13 cellular contexts compared by ENCODE assay signal in genomic region chr11:83612891-83613766, GRCh38.
DNase-seq lines count a peak whose midpoint lies in the region; ATAC-seq, FAIRE-seq and TF ChIP-seq lines count a peak whose summit lies in the region.
"Had no signal": no experiment of that assay in that cellular context is flagged by ENCODE, and none has a peak within 500 bp of the region (broad histone marks: within the 10 kb centered on the region; RNA-seq: fewer than 3 reads in every experiment).

No MANE protein-coding gene starts in this region.

- no peaks in the 10 kb centered on the region for H3K9me3 ChIP-seq in heart left ventricle
- H3K9me3 ChIP-seq: SJCRH30 had no signal

- POLR2A ChIA-PET in activated B cell treated with CpG ODN at 0.5 μM for 24 hours (lab: Charles Lee) = no interaction called here

- H3K36me3 ChIP-seq in heart left ventricle = no peaks in the 10 kb centered on the region
- H3K36me3 ChIP-seq: SJCRH30 had no signal

- H3K9me3 Mint-ChIP-seq in activated B cell treated with CpG ODN at 0.5 μM for 24 hours = no peaks in the 10 kb centered on the region
- no peaks in the 10 kb centered on the region for H3K9me3 Mint-ChIP-seq in activated CD4-positive, alpha-beta T cell treated with anti-CD3 and anti-CD28 coated beads, Interleukin-2, amount 10 ng/mL, durations not matched to agents 24 days and 14 days

- peak; percentile 9 for DNase-seq in GM18507 (ENCODE audit: extremely low spot score, insufficient read length, low read depth)
- no peak for DNase-seq in activated B cell treated with CpG ODN at 0.5 μM for 24 hours
- DNase-seq in SKM-1 treated with dmso at 0.1 percent for 144 hours (lab: John Stamatoyannopoulos, UW; ENCODE audit: unreplicated experiment) = no peak
- no peak for DNase-seq in SKM-1 (lab: John Stamatoyannopoulos, UW; ENCODE audit: unreplicated experiment)
- no peak for DNase-seq in activated CD4-positive, alpha-beta T cell treated with anti-CD3 and anti-CD28 coated beads, Interleukin-2, amount 10 ng/mL, durations not matched to agents 24 days and 14 days
- DNase-seq in heart left ventricle = no peak
- DNase-seq: DMS53; IMR-90; stimulated activated CD4-positive, alpha-beta T cell treated with anti-CD3 and anti-CD28 coated beads, Interleukin-2, amount 100 ng/mL, for 48 hours had no signal

- H3K4me3 Mint-ChIP-seq in activated B cell treated with CpG ODN at 0.5 μM for 24 hours = no peak overlapping the region
- H3K4me3 Mint-ChIP-seq in activated CD4-positive, alpha-beta T cell treated with anti-CD3 and anti-CD28 coated beads, Interleukin-2, amount 10 ng/mL, durations not matched to agents 24 days and 14 days = no peak overlapping the region

- intact Hi-C loops in activated B cell treated with CpG ODN at 0.5 μM for 24 hours (cut with micrococcal nuclease) = no loop called here
- intact Hi-C loops in activated CD4-positive, alpha-beta T cell treated with anti-CD3 and anti-CD28 coated beads, Interleukin-2, amount 10 ng/mL, durations not matched to agents 24 days and 14 days (cut with micrococcal nuclease) = no loop called here
- intact Hi-C loops in heart left ventricle (cut with DNase I) = no loop called here

- ATAC-seq in GM21447 (IDR thresholded peaks at IDR 0.05; ENCODE audit: unreplicated experiment) = peak; percentile 90
- ATAC-seq in HG03175 (IDR thresholded peaks at IDR 0.05; ENCODE audit: unreplicated experiment) = peak; percentile 89
- peak; percentile 40 for ATAC-seq in activated B cell treated with CpG ODN at 0.5 μM for 24 hours (ENCODE audit: low read depth)
- ATAC-seq in heart left ventricle = no peak
- ATAC-seq: esophagus mucosa had no signal

- TF ChIP-seq CTCF in activated B cell treated with CpG ODN at 0.5 μM for 24 hours (IDR thresholded peaks at IDR 0.05) = no peak
- no peak for TF ChIP-seq CTCF in heart left ventricle (IDR thresholded peaks at IDR 0.05)

- CTCF ChIA-PET in activated B cell treated with CpG ODN at 0.5 μM for 24 hours (lab: Charles Lee) = no interaction called here

- H3K27ac ChIP-seq in heart left ventricle = no peak overlapping the region
- H3K27ac ChIP-seq: SJCRH30 had no signal

- no peak overlapping the region for H3K4me3 ChIP-seq in heart left ventricle
- H3K4me3 ChIP-seq: SJCRH30 had no signal

- peaks cover 3% of the 10 kb centered on the region for H3K4me1 Mint-ChIP-seq in activated B cell treated with CpG ODN at 0.5 μM for 24 hours
- no peaks in the 10 kb centered on the region for H3K4me1 Mint-ChIP-seq in activated CD4-positive, alpha-beta T cell treated with anti-CD3 and anti-CD28 coated beads, Interleukin-2, amount 10 ng/mL, durations not matched to agents 24 days and 14 days

- WGBS in heart left ventricle, 4 donors = 43 to 70% (median 60%) methylated on average over 5 of the region's 5 CpGs

- no peak for TF ChIP-seq POLR2A in heart left ventricle (IDR thresholded peaks at IDR 0.05)

- H3K27me3 ChIP-seq in heart left ventricle = no peaks in the 10 kb centered on the region
- H3K27me3 ChIP-seq: SJCRH30 had no signal

- no peaks in the 10 kb centered on the region for H3K27me3 Mint-ChIP-seq in activated B cell treated with CpG ODN at 0.5 μM for 24 hours
- no peaks in the 10 kb centered on the region for H3K27me3 Mint-ChIP-seq in activated CD4-positive, alpha-beta T cell treated with anti-CD3 and anti-CD28 coated beads, Interleukin-2, amount 10 ng/mL, durations not matched to agents 24 days and 14 days

- peak; percentile 74 for FAIRE-seq in GM18507 (lab: Jason Lieb, UNC)

- H3K4me1 ChIP-seq in heart left ventricle = no peaks in the 10 kb centered on the region
- H3K4me1 ChIP-seq: SJCRH30 had no signal

- no peaks in the 10 kb centered on the region for H3K36me3 Mint-ChIP-seq in activated B cell treated with CpG ODN at 0.5 μM for 24 hours (ENCODE audit: low read depth)
- H3K36me3 Mint-ChIP-seq in activated CD4-positive, alpha-beta T cell treated with anti-CD3 and anti-CD28 coated beads, Interleukin-2, amount 10 ng/mL, durations not matched to agents 24 days and 14 days (ENCODE audit: low read depth) = no peaks in the 10 kb centered on the region

- no peak overlapping the region for H3K27ac Mint-ChIP-seq in activated B cell treated with CpG ODN at 0.5 μM for 24 hours
- no peak overlapping the region for H3K27ac Mint-ChIP-seq in activated CD4-positive, alpha-beta T cell treated with anti-CD3 and anti-CD28 coated beads, Interleukin-2, amount 10 ng/mL, durations not matched to agents 24 days and 14 days

Comparison
In these comparisons a context has a peak if more than half of its experiments do, and no peak if none do; other contexts are left out.
1. ATAC-seq: peak in GM21447 (single experiment), HG03175 (single experiment) and activated B cell treated with CpG ODN at 0.5 μM for 24 hours (single experiment); none in heart left ventricle (0 of 4).